Comparison of ENCODE assay signal across 29 cellular contexts in genomic region chr17:9918804-9919352, GRCh38. TPM values are rescaled to one million over a fixed set of nuclear protein-coding genes. Genes with fewer than 3 reads are reported as not detected.
"Had no signal": no experiment of that assay in that cellular context is flagged by ENCODE, and none has a peak within 500 bp of the region (broad histone marks: within the 10 kb centered on the region; RNA-seq: fewer than 3 reads in every experiment).

No MANE protein-coding gene starts in this region.

- H3K9me3 Mint-ChIP-seq: activated B cell treated with CpG ODN at 0.5 μM for 24 hours; activated CD4-positive, alpha-beta memory T cell treated with anti-CD3 and anti-CD28 coated beads for 36 hours; activated CD4-positive, alpha-beta T cell treated with anti-CD3 and anti-CD28 coated beads, Interleukin-2, amount 10 ng/mL, durations not matched to agents 24 days and 14 days; activated naive CD4-positive, alpha-beta T cell treated with anti-CD3 and anti-CD28 coated beads for 36 hours; activated T-helper 17 cell treated with anti-CD3 and anti-CD28 coated beads, Interleukin-2, amount 50 U/mL, for 72 hours; T-helper 1 cell treated with Interleukin-12 subunit alpha and Interleukin-12 subunit beta and Interleukin-4 antibody, amounts not matched to agents 30 μg/mL and 1 μg/mL, for 36 hours had no signal

- ATAC-seq: activated T-helper 17 cell treated with anti-CD3 and anti-CD28 coated beads, Interleukin-2, amount 50 U/mL, for 72 hours; PC-3 had no signal

- H3K27ac ChIP-seq: brain microvascular endothelial cell, cardiac muscle cell had no signal

- H3K27ac Mint-ChIP-seq: activated B cell treated with CpG ODN at 0.5 μM for 24 hours; activated CD4-positive, alpha-beta memory T cell treated with anti-CD3 and anti-CD28 coated beads for 36 hours; activated CD4-positive, alpha-beta T cell treated with anti-CD3 and anti-CD28 coated beads, Interleukin-2, amount 10 ng/mL, durations not matched to agents 24 days and 14 days; activated naive CD4-positive, alpha-beta T cell treated with anti-CD3 and anti-CD28 coated beads for 36 hours; activated naive CD8-positive, alpha-beta T cell; activated T-helper 17 cell treated with anti-CD3 and anti-CD28 coated beads, Interleukin-2, amount 50 U/mL, for 72 hours; T-helper 1 cell treated with Interleukin-12 subunit alpha and Interleukin-12 subunit beta and Interleukin-4 antibody, amounts not matched to agents 30 μg/mL and 1 μg/mL, for 36 hours had no signal

- H3K4me1 Mint-ChIP-seq: activated B cell treated with CpG ODN at 0.5 μM for 24 hours; activated CD4-positive, alpha-beta T cell treated with anti-CD3 and anti-CD28 coated beads, Interleukin-2, amount 10 ng/mL, durations not matched to agents 24 days and 14 days; activated T-helper 17 cell treated with anti-CD3 and anti-CD28 coated beads, Interleukin-2, amount 50 U/mL, for 72 hours had no signal

- H3K4me3 Mint-ChIP-seq: activated B cell treated with CpG ODN at 0.5 μM for 24 hours; activated CD4-positive, alpha-beta memory T cell treated with anti-CD3 and anti-CD28 coated beads for 36 hours; activated CD4-positive, alpha-beta T cell treated with anti-CD3 and anti-CD28 coated beads, Interleukin-2, amount 10 ng/mL, durations not matched to agents 24 days and 14 days; activated naive CD4-positive, alpha-beta T cell treated with anti-CD3 and anti-CD28 coated beads for 36 hours; activated naive CD8-positive, alpha-beta T cell; activated T-helper 17 cell treated with anti-CD3 and anti-CD28 coated beads, Interleukin-2, amount 50 U/mL, for 72 hours; T-helper 1 cell treated with Interleukin-12 subunit alpha and Interleukin-12 subunit beta and Interleukin-4 antibody, amounts not matched to agents 30 μg/mL and 1 μg/mL, for 36 hours had no signal

- FAIRE-seq: RCC 7860 had no signal

- H3K4me3 ChIP-seq: cardiac muscle cell had no signal

- H3K36me3 Mint-ChIP-seq: activated CD4-positive, alpha-beta memory T cell treated with anti-CD3 and anti-CD28 coated beads for 36 hours; activated naive CD8-positive, alpha-beta T cell had no signal

- DNase-seq: activated B cell treated with CpG ODN at 0.5 μM for 24 hours; activated CD4-positive, alpha-beta memory T cell treated with anti-CD3 and anti-CD28 coated beads for 36 hours; activated CD4-positive, alpha-beta T cell treated with anti-CD3 and anti-CD28 coated beads for 1 hour; activated CD4-positive, alpha-beta T cell treated with anti-CD3 and anti-CD28 coated beads, Interleukin-2, amount 10 ng/mL, durations not matched to agents 24 days and 14 days; activated gamma-delta T cell; activated naive CD4-positive, alpha-beta T cell treated with anti-CD3 and anti-CD28 coated beads for 36 hours; activated T-cell treated with anti-CD3 and anti-CD28 coated beads for 4 hours; activated T-cell treated with anti-CD3 and anti-CD28 coated beads, Interleukin-2, amount 50 U/mL, for 48 hours; amygdala; brain microvascular endothelial cell; KG1; NCI-H1048; NCI-H146; NCI-H187 treated with DMSO at 0.1 percent for 48 hours; NCI-H2081 treated with DMSO at 0.1 percent for 48 hours; NCI-H2227 treated with DMSO at 0.1 percent for 48 hours; NCI-H446 treated with DMSO at 0.1 percent for 48 hours; NCI-H526 treated with DMSO at 0.1 percent for 48 hours; PC-3; SHP77 treated with DMSO at 0.1 percent for 48 hours had no signal

- H3K27me3 Mint-ChIP-seq: activated B cell treated with CpG ODN at 0.5 μM for 24 hours; activated CD4-positive, alpha-beta memory T cell treated with anti-CD3 and anti-CD28 coated beads for 36 hours; activated CD4-positive, alpha-beta T cell treated with anti-CD3 and anti-CD28 coated beads, Interleukin-2, amount 10 ng/mL, durations not matched to agents 24 days and 14 days; activated naive CD8-positive, alpha-beta T cell; activated T-helper 17 cell treated with anti-CD3 and anti-CD28 coated beads, Interleukin-2, amount 50 U/mL, for 72 hours had no signal

RNA-seq across cellular contexts. Expression of gene RCVRN, which starts 13.8 kb away (rescaled TPM):
- total RNA-seq: activated CD4-positive, alpha-beta memory T cell treated with anti-CD3 and anti-CD28 coated beads for 36 hours; activated CD4-positive, alpha-beta T cell treated with anti-CD3 and anti-CD28 coated beads, Interleukin-2, amount 10 ng/mL, durations not matched to agents 24 days and 14 days; activated CD8-positive, alpha-beta memory T cell treated with anti-CD3 and anti-CD28 coated beads for 36 hours; activated naive CD4-positive, alpha-beta T cell treated with anti-CD3 and anti-CD28 coated beads for 36 hours; activated T-helper 17 cell treated with anti-CD3 and anti-CD28 coated beads, Interleukin-2, amount 50 U/mL, for 72 hours; LHCN-M2; M059J; PC-3; SK-MEL-5 had no signal
